Comparison of ENCODE assay signal across 40 cellular contexts in the genomic region with DNA sequence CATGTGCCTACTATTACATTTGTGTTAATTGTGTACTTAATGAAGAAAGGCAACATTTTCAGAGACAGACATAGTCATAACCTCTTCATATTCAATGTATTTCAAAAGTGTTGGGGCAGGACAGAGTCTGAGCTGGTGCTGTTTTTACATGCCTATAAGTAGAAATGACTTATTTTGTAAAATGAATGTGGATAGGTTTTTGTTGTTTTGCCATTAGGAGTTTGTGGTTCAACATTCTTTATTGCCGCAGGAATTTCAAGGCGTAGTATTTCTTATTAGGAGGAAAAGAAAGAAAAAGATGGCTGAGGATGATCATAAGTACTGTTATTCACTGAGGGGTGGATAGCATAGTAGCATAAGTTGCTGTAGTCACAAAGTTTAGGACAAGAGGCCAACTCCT. TPM values are rescaled to one million over a fixed set of nuclear protein-coding genes. Genes with fewer than 3 reads are reported as not detected.
"Had no signal": no experiment of that assay in that cellular context is flagged by ENCODE, and none has a peak within 500 bp of the region (broad histone marks: within the 10 kb centered on the region; RNA-seq: fewer than 3 reads in every experiment).

No MANE protein-coding gene starts in this region.

- H3K4me3 ChIP-seq: adrenal gland, body of pancreas, breast epithelium, cardiac muscle cell had no signal

- H3K27me3 ChIP-seq: adrenal gland, body of pancreas, brain microvascular endothelial cell, breast epithelium, cardiac muscle cell had no signal

- H3K4me3 Mint-ChIP-seq: activated B cell treated with CpG ODN at 0.5 μM for 24 hours; activated CD4-positive, alpha-beta memory T cell treated with anti-CD3 and anti-CD28 coated beads for 36 hours; activated CD4-positive, alpha-beta T cell treated with anti-CD3 and anti-CD28 coated beads, Interleukin-2, amount 10 ng/mL, durations not matched to agents 24 days and 14 days; activated CD8-positive, alpha-beta T cell treated with anti-CD3 and anti-CD28 coated beads for 36 hours; activated naive CD4-positive, alpha-beta T cell treated with anti-CD3 and anti-CD28 coated beads, Interleukin-2, amount 10 ng/mL, durations not matched to agents 7 days and 5 days; activated naive CD8-positive, alpha-beta T cell treated with anti-CD3 and anti-CD28 coated beads for 36 hours; activated T-cell treated with anti-CD3 and anti-CD28 coated beads, Interleukin-2, amount 50 U/mL, for 4 hours; activated T-cell treated with anti-CD3 and anti-CD28 coated beads, Interleukin-2, amount 50 U/mL, for 72 hours; activated T-helper 1 cell treated with anti-CD3 and anti-CD28 coated beads, Interleukin-12 subunit alpha, Interleukin-12 subunit beta, Interleukin-2, Interleukin-4 antibody, amounts not matched to agents 30 ng/mL and 10 ng/mL and 1 ng/mL, durations not matched to agents 14 hours and 24 hours and 36 hours; activated T-helper 17 cell treated with anti-CD3 and anti-CD28 coated beads, Interleukin-2, amount 50 U/mL, for 72 hours; central memory CD8-positive, alpha-beta T cell; T-helper 1 cell treated with Interleukin-12 subunit alpha and Interleukin-12 subunit beta and Interleukin-4 antibody, amounts not matched to agents 30 μg/mL and 1 μg/mL, for 36 hours; T-helper 2 cell treated with Interferon-gamma antibody and Interleukin-4, amounts not matched to agents 5 μg/mL and 100 μg/mL, for 36 hours had no signal

- H3K36me3 ChIP-seq: adrenal gland, brain microvascular endothelial cell, breast epithelium, cardiac muscle cell had no signal

- H3K27ac Mint-ChIP-seq: activated B cell treated with CpG ODN at 0.5 μM for 24 hours; activated CD4-positive, alpha-beta memory T cell treated with anti-CD3 and anti-CD28 coated beads for 36 hours; activated CD4-positive, alpha-beta T cell treated with anti-CD3 and anti-CD28 coated beads, Interleukin-2, amount 10 ng/mL, durations not matched to agents 24 days and 14 days; activated CD8-positive, alpha-beta T cell treated with anti-CD3 and anti-CD28 coated beads for 36 hours; activated naive CD4-positive, alpha-beta T cell treated with anti-CD3 and anti-CD28 coated beads, Interleukin-2, amount 10 ng/mL, durations not matched to agents 7 days and 5 days; activated naive CD4-positive, alpha-beta T cell treated with anti-CD3 and anti-CD28 coated beads, Interleukin-2, amount 50 U/mL, for 72 hours; activated naive CD8-positive, alpha-beta T cell treated with anti-CD3 and anti-CD28 coated beads for 36 hours; activated T-cell treated with anti-CD3 and anti-CD28 coated beads, Interleukin-2, amount 50 U/mL, for 72 hours; activated T-helper 1 cell treated with anti-CD3 and anti-CD28 coated beads, Interleukin-12 subunit alpha, Interleukin-12 subunit beta, Interleukin-2, Interleukin-4 antibody, amounts not matched to agents 30 ng/mL and 10 ng/mL and 1 ng/mL, durations not matched to agents 14 hours and 24 hours and 36 hours; activated T-helper 17 cell treated with anti-CD3 and anti-CD28 coated beads, Interleukin-2, amount 50 U/mL, for 72 hours; T-helper 1 cell treated with Interleukin-12 subunit alpha and Interleukin-12 subunit beta and Interleukin-4 antibody, amounts not matched to agents 30 μg/mL and 1 μg/mL, for 36 hours; T-helper 2 cell treated with Interferon-gamma antibody and Interleukin-4, amounts not matched to agents 5 μg/mL and 100 μg/mL, for 36 hours had no signal

- DNase-seq: activated B cell treated with CpG ODN at 0.5 μM for 24 hours; activated CD4-positive, alpha-beta memory T cell treated with anti-CD3 and anti-CD28 coated beads for 36 hours; activated CD4-positive, alpha-beta T cell treated with anti-CD3 and anti-CD28 coated beads for 4 hours; activated CD4-positive, alpha-beta T cell treated with anti-CD3 and anti-CD28 coated beads, Interleukin-2, amount 10 ng/mL, durations not matched to agents 24 days and 14 days; activated CD4-positive, alpha-beta T cell treated with anti-CD3 and anti-CD28 coated beads, Interleukin-2, amount 50 U/mL, for 1 hour; activated CD4-positive, alpha-beta T cell treated with anti-CD3 and anti-CD28 coated beads, Interleukin-2, amount 50 U/mL, for 4 hours; activated CD4-positive, CD25-positive, alpha-beta regulatory T cell treated with anti-CD3 and anti-CD28 coated beads, Interleukin-2, amount 50 U/mL, for 72 hours; activated CD8-positive, alpha-beta memory T cell treated with anti-CD3 and anti-CD28 coated beads, Interleukin-2, amount 50 U/mL, for 4 hours; activated CD8-positive, alpha-beta T cell treated with anti-CD3 and anti-CD28 coated beads for 36 hours; activated effector memory CD4-positive, alpha-beta T cell treated with anti-CD3 and anti-CD28 coated beads, Interleukin-2, amount 50 U/mL, for 16 hours; activated gamma-delta T cell treated with Interleukin-2 at 50 U/mL for 16 hours; activated naive CD4-positive, alpha-beta T cell; activated naive CD4-positive, alpha-beta T cell treated with anti-CD3 and anti-CD28 coated beads, Interleukin-2, amount 10 ng/mL, durations not matched to agents 7 days and 5 days; activated naive CD8-positive, alpha-beta T cell treated with anti-CD3 and anti-CD28 coated beads for 36 hours; activated T-cell treated with anti-CD3 and anti-CD28 coated beads for 4 hours; activated T-cell treated with anti-CD3 and anti-CD28 coated beads, Interleukin-2, amount 50 U/mL, for 1 hour; activated T-cell treated with anti-CD3 and anti-CD28 coated beads, Interleukin-2, amount 50 U/mL, for 4 hours; activated T-cell treated with anti-CD3 and anti-CD28 coated beads, Interleukin-2, amount 50 U/mL, for 72 hours; adrenal gland; amniotic stem cell; aorta; body of pancreas; brain microvascular endothelial cell; caudate nucleus; SW 1271; T-helper 1 cell; T-helper 2 cell; T-helper 9 cell had no signal

- H3K9me3 ChIP-seq: adrenal gland, body of pancreas, breast epithelium had no signal

- FAIRE-seq: astrocyte, TTC549 had no signal

- H3K27me3 Mint-ChIP-seq: activated B cell treated with CpG ODN at 0.5 μM for 24 hours; activated CD4-positive, alpha-beta memory T cell treated with anti-CD3 and anti-CD28 coated beads for 36 hours; activated CD4-positive, alpha-beta T cell treated with anti-CD3 and anti-CD28 coated beads, Interleukin-2, amount 10 ng/mL, durations not matched to agents 24 days and 14 days; activated CD8-positive, alpha-beta T cell treated with anti-CD3 and anti-CD28 coated beads for 36 hours; activated naive CD4-positive, alpha-beta T cell treated with anti-CD3 and anti-CD28 coated beads, Interleukin-2, amount 10 ng/mL, durations not matched to agents 7 days and 5 days; activated naive CD8-positive, alpha-beta T cell treated with anti-CD3 and anti-CD28 coated beads for 36 hours; activated T-helper 17 cell treated with anti-CD3 and anti-CD28 coated beads, Interleukin-2, amount 50 U/mL, for 72 hours; central memory CD8-positive, alpha-beta T cell had no signal

- H3K4me1 Mint-ChIP-seq: activated B cell treated with CpG ODN at 0.5 μM for 24 hours; activated CD4-positive, alpha-beta T cell treated with anti-CD3 and anti-CD28 coated beads, Interleukin-2, amount 10 ng/mL, durations not matched to agents 24 days and 14 days; activated naive CD8-positive, alpha-beta T cell treated with anti-CD3 and anti-CD28 coated beads for 36 hours; activated T-helper 17 cell treated with anti-CD3 and anti-CD28 coated beads, Interleukin-2, amount 50 U/mL, for 72 hours; central memory CD8-positive, alpha-beta T cell had no signal

- H3K4me1 ChIP-seq: adrenal gland, body of pancreas, breast epithelium had no signal

- ATAC-seq: activated CD8-positive, alpha-beta T cell treated with anti-CD3 and anti-CD28 coated beads for 36 hours; activated naive CD4-positive, alpha-beta T cell treated with anti-CD3 and anti-CD28 coated beads, Interleukin-2, amount 50 U/mL, for 72 hours; activated T-cell treated with anti-CD3 and anti-CD28 coated beads, Interleukin-2, amount 50 U/mL, for 4 hours; activated T-cell treated with anti-CD3 and anti-CD28 coated beads, Interleukin-2, amount 50 U/mL, for 72 hours; activated T-helper 17 cell treated with anti-CD3 and anti-CD28 coated beads, Interleukin-2, amount 50 U/mL, for 72 hours; body of pancreas had no signal

- H3K27ac ChIP-seq: adrenal gland, body of pancreas, brain microvascular endothelial cell, breast epithelium, cardiac muscle cell, VCaP had no signal

- H3K36me3 Mint-ChIP-seq: activated CD4-positive, alpha-beta memory T cell treated with anti-CD3 and anti-CD28 coated beads for 36 hours; activated naive CD4-positive, alpha-beta T cell treated with anti-CD3 and anti-CD28 coated beads, Interleukin-2, amount 10 ng/mL, durations not matched to agents 7 days and 5 days; activated naive CD4-positive, alpha-beta T cell treated with anti-CD3 and anti-CD28 coated beads, Interleukin-2, amount 50 U/mL, for 72 hours; activated naive CD8-positive, alpha-beta T cell treated with anti-CD3 and anti-CD28 coated beads for 36 hours had no signal

- H3K9me3 Mint-ChIP-seq: activated B cell treated with CpG ODN at 0.5 μM for 24 hours; activated CD4-positive, alpha-beta T cell treated with anti-CD3 and anti-CD28 coated beads, Interleukin-2, amount 10 ng/mL, durations not matched to agents 24 days and 14 days; activated naive CD4-positive, alpha-beta T cell treated with anti-CD3 and anti-CD28 coated beads, Interleukin-2, amount 10 ng/mL, durations not matched to agents 7 days and 5 days; activated naive CD8-positive, alpha-beta T cell treated with anti-CD3 and anti-CD28 coated beads for 36 hours; T-helper 1 cell treated with Interleukin-12 subunit alpha and Interleukin-12 subunit beta and Interleukin-4 antibody, amounts not matched to agents 30 μg/mL and 1 μg/mL, for 36 hours; T-helper 2 cell treated with Interferon-gamma antibody and Interleukin-4, amounts not matched to agents 5 μg/mL and 100 μg/mL, for 36 hours had no signal

RNA-seq across cellular contexts. Expression of gene ASXL3, which starts 21.2 kb away (rescaled TPM):
- total RNA-seq: activated B cell treated with CpG ODN at 0.5 μM for 24 hours; activated CD4-positive, alpha-beta memory T cell treated with anti-CD3 and anti-CD28 coated beads for 36 hours; activated CD4-positive, alpha-beta T cell treated with anti-CD3 and anti-CD28 coated beads, Interleukin-2, amount 10 ng/mL, durations not matched to agents 24 days and 14 days; activated CD8-positive, alpha-beta memory T cell treated with anti-CD3 and anti-CD28 coated beads for 36 hours; activated CD8-positive, alpha-beta T cell treated with anti-CD3 and anti-CD28 coated beads for 36 hours; activated naive CD4-positive, alpha-beta T cell treated with anti-CD3 and anti-CD28 coated beads, Interleukin-2, amount 50 U/mL, for 72 hours; activated naive CD8-positive, alpha-beta T cell treated with anti-CD3 and anti-CD28 coated beads for 36 hours; activated T-cell treated with anti-CD3 and anti-CD28 coated beads, Interleukin-2, amount 50 U/mL, for 4 hours; activated T-cell treated with anti-CD3 and anti-CD28 coated beads, Interleukin-2, amount 50 U/mL, for 72 hours; activated T-helper 1 cell treated with anti-CD3 and anti-CD28 coated beads, Interleukin-12 subunit alpha, Interleukin-12 subunit beta, Interleukin-2, Interleukin-4 antibody, amounts not matched to agents 30 ng/mL and 10 ng/mL and 1 ng/mL, durations not matched to agents 14 hours and 24 hours and 36 hours; activated T-helper 17 cell treated with anti-CD3 and anti-CD28 coated beads, Interleukin-2, amount 50 U/mL, for 72 hours had no signal
